ENCODE assay signal across 11 cellular contexts in the genomic region with DNA sequence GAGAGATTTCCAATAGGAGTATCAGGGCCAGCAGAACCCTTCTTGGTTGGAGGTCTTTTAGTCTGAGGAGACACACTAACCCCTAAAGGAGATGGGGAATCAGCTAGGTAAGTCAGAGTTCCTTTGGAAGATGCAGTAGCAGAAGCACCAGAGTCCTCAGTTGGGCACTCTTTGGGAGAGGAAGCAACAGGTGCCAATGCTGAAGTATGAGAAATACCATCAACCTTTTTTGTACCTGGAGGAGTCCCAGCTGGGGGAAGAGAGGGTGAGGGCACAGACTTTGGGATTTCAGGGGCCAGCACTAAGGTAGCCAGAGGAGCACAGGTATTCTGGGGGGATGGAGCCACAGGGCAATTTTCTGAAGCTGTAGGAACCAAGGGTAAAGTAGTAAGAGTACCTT. TPM values are rescaled to one million over a fixed set of nuclear protein-coding genes. Genes with fewer than 3 reads are reported as not detected.
DNase-seq lines count a peak whose midpoint lies in the region; ATAC-seq and TF ChIP-seq lines count a peak whose summit lies in the region.
"Had no signal": no experiment of that assay in that cellular context is flagged by ENCODE, and none has a peak within 500 bp of the region (broad histone marks: within the 10 kb centered on the region; RNA-seq: fewer than 3 reads in every experiment).

No MANE protein-coding gene starts in this region.

- intact Hi-C loops in dendritic cell treated with granulocyte-macrophage colony-stimulating factor and Interleukin-4, amounts not matched to agents 40 ng/mL and 50 ng/mL, for 4 days (cut with micrococcal nuclease), result no loop called here

- no peak overlapping the region for H3K4me3 ChIP-seq in OCI-LY3 (ENCODE audit: low read length)

- no peaks in the 10 kb centered on the region for H3K9me3 ChIP-seq in OCI-LY3 (ENCODE audit: insufficient read depth, low read length)

- peaks cover 71% of the 10 kb centered on the region for H3K4me1 Mint-ChIP-seq in activated T-cell treated with anti-CD3 and anti-CD28 coated beads, Interleukin-2, amount 50 U/mL, for 4 hours (ENCODE audit: low read depth)
- peaks cover 68% of the 10 kb centered on the region for H3K4me1 Mint-ChIP-seq in dendritic cell treated with granulocyte-macrophage colony-stimulating factor and Interleukin-4, amounts not matched to agents 40 ng/mL and 50 ng/mL, for 4 days (ENCODE audit: low read depth)
- peaks cover 79% of the 10 kb centered on the region for H3K4me1 Mint-ChIP-seq in stimulated activated memory B cell treated with anti-CD40 and anti-IgM and Interleukin-4, amounts not matched to agents 10 μg/mL and 1 μg/mL and 100 μg/mL, for 72 hours

- no peak overlapping the region for H3K4me2 ChIP-seq in OCI-LY3 (ENCODE audit: low read length)

- H3K4me1 ChIP-seq in OCI-LY3 (ENCODE audit: low read length), result peaks cover 52% of the 10 kb centered on the region

- no peaks in the 10 kb centered on the region for H3K9me3 Mint-ChIP-seq in activated T-cell treated with anti-CD3 and anti-CD28 coated beads, Interleukin-2, amount 50 U/mL, for 4 hours
- no peaks in the 10 kb centered on the region for H3K9me3 Mint-ChIP-seq in dendritic cell treated with granulocyte-macrophage colony-stimulating factor and Interleukin-4, amounts not matched to agents 40 ng/mL and 50 ng/mL, for 4 days
- no peaks in the 10 kb centered on the region for H3K9me3 Mint-ChIP-seq in stimulated activated memory B cell treated with anti-CD40 and anti-IgM and Interleukin-4, amounts not matched to agents 10 μg/mL and 1 μg/mL and 100 μg/mL, for 72 hours

- no peak for TF ChIP-seq CTCF in OCI-LY3 (IDR thresholded peaks at IDR 0.05; ENCODE audit: low read depth, low read length)

- H3K27ac Mint-ChIP-seq in dendritic cell treated with granulocyte-macrophage colony-stimulating factor and Interleukin-4, amounts not matched to agents 40 ng/mL and 50 ng/mL, for 4 days, result peak overlapping the region; percentile 49
- peak overlapping the region; percentile 68 for H3K27ac Mint-ChIP-seq in stimulated activated memory B cell treated with anti-CD40 and anti-IgM and Interleukin-4, amounts not matched to agents 10 μg/mL and 1 μg/mL and 100 μg/mL, for 72 hours

- H3K4me3 Mint-ChIP-seq in activated T-cell treated with anti-CD3 and anti-CD28 coated beads, Interleukin-2, amount 50 U/mL, for 4 hours, result peak overlapping the region; percentile 33
- H3K4me3 Mint-ChIP-seq in dendritic cell treated with granulocyte-macrophage colony-stimulating factor and Interleukin-4, amounts not matched to agents 40 ng/mL and 50 ng/mL, for 4 days, result no peak overlapping the region
- H3K4me3 Mint-ChIP-seq in stimulated activated memory B cell treated with anti-CD40 and anti-IgM and Interleukin-4, amounts not matched to agents 10 μg/mL and 1 μg/mL and 100 μg/mL, for 72 hours, result peak overlapping the region; percentile 5

- ATAC-seq in activated T-cell treated with anti-CD3 and anti-CD28 coated beads, Interleukin-2, amount 50 U/mL, for 4 hours, result no peak
- no peak for ATAC-seq in stimulated activated memory B cell treated with anti-CD40 and anti-IgM and Interleukin-4, amounts not matched to agents 10 μg/mL and 1 μg/mL and 100 μg/mL, for 72 hours

- H3K9ac ChIP-seq in OCI-LY3 (ENCODE audit: low read length), result no peak overlapping the region

- H2AFZ ChIP-seq in OCI-LY3 (ENCODE audit: low read depth, low read length), result no peak overlapping the region

- no peaks in the 10 kb centered on the region for H3K27me3 ChIP-seq in OCI-LY3 (ENCODE audit: low read depth, low read length)

- peaks cover 99% of the 10 kb centered on the region for H4K20me1 ChIP-seq in OCI-LY3 (ENCODE audit: insufficient read depth, low read length)

- DNase-seq in activated T-cell treated with anti-CD3 and anti-CD28 coated beads, Interleukin-2, amount 50 U/mL, for 4 hours, result no peak
- DNase-seq in activated T-cell treated with anti-CD3 and anti-CD28 coated beads, Interleukin-2, amount 50 U/mL, for 48 hours, result no peak
- DNase-seq in NCI-H510A treated with DMSO at 0.1 percent for 48 hours (lab: John Stamatoyannopoulos, UW), result no peak
- no peak for DNase-seq in mucosa of gallbladder (ENCODE audit: low spot score)
- no peak for DNase-seq in NCI-H1092 (lab: John Stamatoyannopoulos, UW)
- DNase-seq: activated CD4-positive, CD25-positive, alpha-beta regulatory T cell; KG1 had no signal

- peaks cover 66% of the 10 kb centered on the region for H3K36me3 Mint-ChIP-seq in activated T-cell treated with anti-CD3 and anti-CD28 coated beads, Interleukin-2, amount 50 U/mL, for 4 hours (ENCODE audit: insufficient read depth)
- H3K36me3 Mint-ChIP-seq in dendritic cell treated with granulocyte-macrophage colony-stimulating factor and Interleukin-4, amounts not matched to agents 40 ng/mL and 50 ng/mL, for 4 days (ENCODE audit: low read depth), result peaks cover 89% of the 10 kb centered on the region
- H3K36me3 Mint-ChIP-seq in stimulated activated memory B cell treated with anti-CD40 and anti-IgM and Interleukin-4, amounts not matched to agents 10 μg/mL and 1 μg/mL and 100 μg/mL, for 72 hours, result peaks cover 68% of the 10 kb centered on the region

- peaks cover 74% of the 10 kb centered on the region for H3K36me3 ChIP-seq in OCI-LY3 (replicated peaks; ENCODE audit: low read depth, low read length)

- 0 out of 2 replicates have a peak overlapping the region, but pooled peaks have one; percentile 2 for H3K27ac ChIP-seq in OCI-LY3 (ENCODE audit: low read length)

- peaks cover 94% of the 10 kb centered on the region for H3K79me2 ChIP-seq in OCI-LY3 (ENCODE audit: low read length)

- no peaks in the 10 kb centered on the region for H3K27me3 Mint-ChIP-seq in activated T-cell treated with anti-CD3 and anti-CD28 coated beads, Interleukin-2, amount 50 U/mL, for 4 hours (ENCODE audit: low read depth)
- H3K27me3 Mint-ChIP-seq in dendritic cell treated with granulocyte-macrophage colony-stimulating factor and Interleukin-4, amounts not matched to agents 40 ng/mL and 50 ng/mL, for 4 days, result no peaks in the 10 kb centered on the region
- no peaks in the 10 kb centered on the region for H3K27me3 Mint-ChIP-seq in stimulated activated memory B cell treated with anti-CD40 and anti-IgM and Interleukin-4, amounts not matched to agents 10 μg/mL and 1 μg/mL and 100 μg/mL, for 72 hours

RNA-seq across cellular contexts. Expression of gene NACA, which starts 6.0 kb away (rescaled TPM):
- total RNA-seq in activated T-cell treated with anti-CD3 and anti-CD28 coated beads, Interleukin-2, amount 50 U/mL, for 4 hours, result 1,000 to 10,000 TPM; 1,078 to 1,189 (median 1,154) TPM
- total RNA-seq in mucosa of gallbladder, result 599 TPM

RNA-seq across cellular contexts. Expression of gene PTGES3, which starts 31.0 kb away (rescaled TPM):
- 100 to 1,000 TPM; 343 to 400 (median 399) TPM for total RNA-seq in activated T-cell treated with anti-CD3 and anti-CD28 coated beads, Interleukin-2, amount 50 U/mL, for 4 hours
- 201 TPM for total RNA-seq in mucosa of gallbladder

RNA-seq across cellular contexts. Expression of gene PRIM1, which starts 33.1 kb away (rescaled TPM):
- 10 to 100 TPM; 56.0 to 68.2 (median 60.1) TPM for total RNA-seq in activated T-cell treated with anti-CD3 and anti-CD28 coated beads, Interleukin-2, amount 50 U/mL, for 4 hours
- 3.9 TPM for total RNA-seq in mucosa of gallbladder

RNA-seq across cellular contexts. Expression of gene HSD17B6, which starts 44.1 kb away (rescaled TPM):
- total RNA-seq in activated T-cell treated with anti-CD3 and anti-CD28 coated beads, Interleukin-2, amount 50 U/mL, for 4 hours, result 1 to 10 TPM; 1.3 to 3.2 (median 1.9) TPM
- total RNA-seq in mucosa of gallbladder, result 19.0 TPM
- total RNA-seq: endothelial cell of umbilical vein had no signal

Comparison
In these comparisons a context has a peak if more than half of its experiments do, and no peak if none do; other contexts are left out.
1. RNA of gene PRIM1, which starts 33.1 kb away (total RNA-seq): 56.0 to 68.2 TPM in activated T-cell treated with anti-CD3 and anti-CD28 coated beads, Interleukin-2, amount 50 U/mL, for 4 hours; 3.9 TPM in mucosa of gallbladder (single experiment); every median in the first group is over 10 times any median in the second.